8 cellular contexts compared by ENCODE assay signal in genomic region chr9:130240410-130241197, GRCh38. TPM values are rescaled to one million over a fixed set of nuclear protein-coding genes. Genes with fewer than 3 reads are reported as not detected.
DNase-seq lines count a peak whose midpoint lies in the region; ATAC-seq, FAIRE-seq and TF ChIP-seq lines count a peak whose summit lies in the region.

No MANE protein-coding gene starts in this region.

- 79% methylated on average over 4 of the region's 5 CpGs for WGBS in mesenchymal stem cell

- H3K4me2 ChIP-seq in mesenchymal stem cell (ENCODE audit: low read length, poor library complexity, severe bottlenecking) = no peak overlapping the region

- ATAC-seq in HG03025 (IDR thresholded peaks at IDR 0.05; ENCODE audit: low FRiP score, unreplicated experiment) = no peak

- H4K8ac ChIP-seq in mesenchymal stem cell (ENCODE audit: low read length) = peak overlapping the region; percentile 88

- no peak overlapping the region for H2BK120ac ChIP-seq in mesenchymal stem cell (ENCODE audit: low read depth, low read length)

- peak; percentile 61 for FAIRE-seq in GM19239 (lab: Jason Lieb, UNC)

- H3K23ac ChIP-seq in mesenchymal stem cell (ENCODE audit: low read length in 2 of 2) = no peak overlapping the region

- H3K18ac ChIP-seq in mesenchymal stem cell (ENCODE audit: low read depth in 1 of 2, low read length in 2 of 2) = peak overlapping the region in 1 of 2 experiments; percentile 22

- H3K4ac ChIP-seq in mesenchymal stem cell (ENCODE audit: low read depth in 1 of 2, low read length in 2 of 2) = peak overlapping the region; percentile 24 to 32

- H3K79me1 ChIP-seq in mesenchymal stem cell (replicated peaks; ENCODE audit: low read length, poor library complexity, severe bottlenecking) = peaks cover 8% of the 10 kb centered on the region

- H3K9ac ChIP-seq in mesenchymal stem cell (ENCODE audit: low read length) = no peak overlapping the region

- H3K4me3 ChIP-seq in BE2C (ENCODE audit: low read depth, low read length) (no peak overlapping the region), mesenchymal stem cell (ENCODE audit: insufficient read depth in 1 of 2, low read depth in 1 of 2, low read length in 2 of 2) (no peak overlapping the region)

- H3K27ac ChIP-seq in mesenchymal stem cell (ENCODE audit: low read length, poor library complexity, severe bottlenecking) = no peak overlapping the region

- H2BK5ac ChIP-seq in mesenchymal stem cell (ENCODE audit: low read depth, low read length, poor library complexity, severe bottlenecking) = no peak overlapping the region

- no peak overlapping the region for H2BK12ac ChIP-seq in mesenchymal stem cell (ENCODE audit: low read length in 2 of 2)

- peak overlapping the region; percentile 34 for H2AFZ ChIP-seq in mesenchymal stem cell (ENCODE audit: low read depth, low read length)

- peak overlapping the region in 1 of 2 experiments; percentile 21 for H3K14ac ChIP-seq in mesenchymal stem cell (ENCODE audit: low read length in 2 of 2)

- H3K4me1 ChIP-seq in BE2C = peaks cover 28% of the 10 kb centered on the region
- H3K4me1 ChIP-seq in mesenchymal stem cell (ENCODE audit: control insufficient read depth, insufficient read depth, low read depth, low read length) = peaks cover 34% of the 10 kb centered on the region

- H3K36me3 ChIP-seq in BE2C (peaks cover 14% of the 10 kb centered on the region), mesenchymal stem cell (ENCODE audit: control insufficient read depth in 1 of 2, insufficient read depth in 2 of 2, low read depth in 1 of 2, low read length in 2 of 2) (peaks cover 0 to 9% of the 10 kb centered on the region in 2 experiments)

- DNase-seq in BE2C = peak; percentile 78
- DNase-seq in GM19239 (ENCODE audit: insufficient read length, low spot score) = no peak
- DNase-seq in NCI-H146 (lab: John Stamatoyannopoulos, UW) = peak; percentile 52
- DNase-seq in SKM-1 (lab: John Stamatoyannopoulos, UW; ENCODE audit: unreplicated experiment) = peak; percentile 60
- peak; percentile 56 for DNase-seq in ecto neural progenitor cell (ENCODE audit: low spot score)
- DNase-seq in mesenchymal stem cell = peak; percentile 77
- no peak for DNase-seq in ureter (ENCODE audit: low spot score)

- peak overlapping the region; percentile 29 for H2AK5ac ChIP-seq in mesenchymal stem cell (ENCODE audit: low read length, severe bottlenecking)

- H3K9me3 ChIP-seq in BE2C = no peaks in the 10 kb centered on the region
- H3K9me3 ChIP-seq in mesenchymal stem cell (ENCODE audit: control insufficient read depth, low read length) = no peaks in the 10 kb centered on the region

- no peaks in the 10 kb centered on the region for H3K27me3 ChIP-seq in BE2C
- H3K27me3 ChIP-seq in mesenchymal stem cell (ENCODE audit: control insufficient read depth in 1 of 2, insufficient read depth in 1 of 2, low read length in 2 of 2) = peaks cover 0 to 14% of the 10 kb centered on the region in 2 experiments

- peak overlapping the region; percentile 20 for H4K91ac ChIP-seq in mesenchymal stem cell (ENCODE audit: low read length)

- H2BK15ac ChIP-seq in mesenchymal stem cell (ENCODE audit: low read depth, poor library complexity, severe bottlenecking) = no peak overlapping the region

- no peak for TF ChIP-seq CTCF in BE2C (IDR thresholded peaks at IDR 0.05; ENCODE audit: low read depth, low read length)

RNA-seq across cellular contexts. Expression of gene HMCN2, which starts 25.0 kb away (rescaled TPM):
- polyA plus RNA-seq in BE2C (2012; ENCODE audit: insufficient read depth, insufficient read length, low read depth) = 4.1 TPM
- polyA plus RNA-seq in mesenchymal stem cell (2013, experiment 1 of 2) = 0.06 TPM
- 0.10 TPM for polyA plus RNA-seq in mesenchymal stem cell (2013, experiment 2 of 2)
- total RNA-seq in ureter = 9.5 TPM

Comparison
In these comparisons a context has a peak if more than half of its experiments do, and no peak if none do; other contexts are left out.
1. DNase-seq: peak in BE2C (single experiment), NCI-H146 (single experiment), SKM-1 (single experiment), ecto neural progenitor cell (single experiment) and mesenchymal stem cell (single experiment); none in GM19239 (single experiment) and ureter (single experiment).